29 cellular contexts compared by ENCODE assay signal in genomic region chr1:32438136-32438535, GRCh38. TPM values are rescaled to one million over a fixed set of nuclear protein-coding genes. Genes with fewer than 3 reads are reported as not detected.
"Had no signal": no experiment of that assay in that cellular context is flagged by ENCODE, and none has a peak within 500 bp of the region (broad histone marks: within the 10 kb centered on the region; RNA-seq: fewer than 3 reads in every experiment).

No MANE protein-coding gene starts in this region.

- H3K27me3 ChIP-seq: right lobe of liver, testis had no signal

- H3K9me3 Mint-ChIP-seq: dendritic cell treated with granulocyte-macrophage colony-stimulating factor and Interleukin-4, amounts not matched to agents 40 ng/mL and 50 ng/mL, for 4 days; T-helper 2 cell treated with Interferon-gamma antibody and Interleukin-4, amounts not matched to agents 5 μg/mL and 100 μg/mL, for 36 hours had no signal

- ATAC-seq: activated CD4-positive, alpha-beta T cell treated with anti-CD3 and anti-CD28 coated beads for 36 hours; activated CD8-positive, alpha-beta memory T cell treated with anti-CD3 and anti-CD28 coated beads, Interleukin-2, amount 10 ng/mL, durations not matched to agents 7 days and 5 days; activated CD8-positive, alpha-beta T cell treated with anti-CD3 and anti-CD28 coated beads, Interleukin-2, amount 10 ng/mL, durations not matched to agents 7 days and 5 days; activated T-cell treated with anti-CD3 and anti-CD28 coated beads, Interleukin-2, amount 50 U/mL, for 72 hours; heart right ventricle; left lung; lower lobe of right lung; natural killer cell; right lobe of liver had no signal

- H3K4me3 Mint-ChIP-seq: activated CD4-positive, alpha-beta T cell treated with anti-CD3 and anti-CD28 coated beads for 36 hours; activated CD8-positive, alpha-beta memory T cell treated with anti-CD3 and anti-CD28 coated beads, Interleukin-2, amount 10 ng/mL, durations not matched to agents 7 days and 5 days; activated CD8-positive, alpha-beta T cell treated with anti-CD3 and anti-CD28 coated beads, Interleukin-2, amount 10 ng/mL, durations not matched to agents 7 days and 5 days; activated naive CD8-positive, alpha-beta T cell; activated T-cell treated with anti-CD3 and anti-CD28 coated beads, Interleukin-2, amount 50 U/mL, for 72 hours; central memory CD8-positive, alpha-beta T cell; dendritic cell treated with granulocyte-macrophage colony-stimulating factor and Interleukin-4, amounts not matched to agents 40 ng/mL and 50 ng/mL, for 4 days; natural killer cell; T-helper 2 cell treated with Interferon-gamma antibody and Interleukin-4, amounts not matched to agents 5 μg/mL and 100 μg/mL, for 36 hours had no signal

- H3K27ac Mint-ChIP-seq: activated CD4-positive, alpha-beta T cell treated with anti-CD3 and anti-CD28 coated beads for 36 hours; activated CD8-positive, alpha-beta memory T cell treated with anti-CD3 and anti-CD28 coated beads, Interleukin-2, amount 10 ng/mL, durations not matched to agents 7 days and 5 days; activated CD8-positive, alpha-beta T cell treated with anti-CD3 and anti-CD28 coated beads, Interleukin-2, amount 10 ng/mL, durations not matched to agents 7 days and 5 days; activated naive CD8-positive, alpha-beta T cell; activated T-cell treated with anti-CD3 and anti-CD28 coated beads, Interleukin-2, amount 50 U/mL, for 72 hours; dendritic cell treated with granulocyte-macrophage colony-stimulating factor and Interleukin-4, amounts not matched to agents 40 ng/mL and 50 ng/mL, for 4 days; natural killer cell; T-helper 2 cell treated with Interferon-gamma antibody and Interleukin-4, amounts not matched to agents 5 μg/mL and 100 μg/mL, for 36 hours had no signal

- H3K27ac ChIP-seq: epithelial cell of prostate, esophagus squamous epithelium, heart right ventricle, left lung, lower lobe of right lung, right lobe of liver, testis, transverse colon had no signal

- H3K36me3 ChIP-seq: esophagus squamous epithelium, heart right ventricle, left lung, lower lobe of right lung, right lobe of liver, transverse colon had no signal

- H3K9me3 ChIP-seq: left lung, lower lobe of right lung, right lobe of liver, testis, transverse colon had no signal

- H3K36me3 Mint-ChIP-seq: activated CD8-positive, alpha-beta memory T cell treated with anti-CD3 and anti-CD28 coated beads, Interleukin-2, amount 10 ng/mL, durations not matched to agents 7 days and 5 days; natural killer cell had no signal

- H3K4me3 ChIP-seq: esophagus squamous epithelium, heart right ventricle, left lung, lower lobe of right lung, right lobe of liver, testis, transverse colon had no signal

- H3K4me1 ChIP-seq: esophagus squamous epithelium, heart right ventricle, left lung, lower lobe of right lung, right lobe of liver, testis, transverse colon had no signal

- DNase-seq: activated CD4-positive, alpha-beta T cell treated with anti-CD3 and anti-CD28 coated beads for 36 hours; activated CD4-positive, CD25-positive, alpha-beta regulatory T cell; activated CD8-positive, alpha-beta memory T cell treated with anti-CD3 and anti-CD28 coated beads, Interleukin-2, amount 10 ng/mL, durations not matched to agents 7 days and 5 days; activated CD8-positive, alpha-beta T cell treated with anti-CD3 and anti-CD28 coated beads, Interleukin-2, amount 10 ng/mL, durations not matched to agents 7 days and 5 days; activated naive CD4-positive, alpha-beta T cell; activated T-cell treated with anti-CD3 and anti-CD28 coated beads, Interleukin-2, amount 50 U/mL, for 72 hours; anterior cingulate cortex; effector CD4-positive, alpha-beta T cell; esophagus squamous epithelium; foreskin melanocyte; heart right ventricle; left lung; lower lobe of right lung; mesenchymal stem cell; natural killer cell; right lobe of liver; stimulated activated CD4-positive, alpha-beta T cell treated with anti-CD3 and anti-CD28 coated beads, Interleukin-2, amount 100 ng/mL, for 48 hours; stimulated activated naive CD4-positive, alpha-beta T cell treated with Interleukin-2 at 50 U/mL for 16 hours; testis; transverse colon had no signal

- H3K4me1 Mint-ChIP-seq: activated CD4-positive, alpha-beta T cell treated with anti-CD3 and anti-CD28 coated beads for 36 hours; activated CD8-positive, alpha-beta memory T cell treated with anti-CD3 and anti-CD28 coated beads, Interleukin-2, amount 10 ng/mL, durations not matched to agents 7 days and 5 days; central memory CD8-positive, alpha-beta T cell; natural killer cell had no signal

RNA-seq across cellular contexts. Expression of gene ZBTB8B, which starts 26.7 kb away (rescaled TPM):
- total RNA-seq: activated CD4-positive, alpha-beta T cell treated with anti-CD3 and anti-CD28 coated beads for 36 hours; activated CD8-positive, alpha-beta memory T cell treated with anti-CD3 and anti-CD28 coated beads, Interleukin-2, amount 10 ng/mL, durations not matched to agents 7 days and 5 days; activated CD8-positive, alpha-beta T cell treated with anti-CD3 and anti-CD28 coated beads, Interleukin-2, amount 10 ng/mL, durations not matched to agents 7 days and 5 days; activated T-cell treated with anti-CD3 and anti-CD28 coated beads, Interleukin-2, amount 50 U/mL, for 72 hours; bronchial epithelial cell; esophagus squamous epithelium; glomerular endothelial cell; mononuclear cell; natural killer cell; posterior vena cava; right lobe of liver had no signal
